In genomic region chr5:141407790-141408494, GRCh38 we compare ENCODE assay signal across 8 cellular contexts. TPM values are rescaled to one million over a fixed set of nuclear protein-coding genes. Genes with fewer than 3 reads are reported as not detected.
DNase-seq lines count a peak whose midpoint lies in the region; ATAC-seq and TF ChIP-seq lines count a peak whose summit lies in the region.
"Not testable (repeated sequence)": the region's sequence is repeated elsewhere in the genome, so short reads cannot be mapped to it uniquely, and the experiment has no call there.

Gene PCDHGB6, plus strand, starts transcription at chr5:141408021. Its CDS starts 182 bp downstream, at chr5:141408203.

- H3K27ac ChIP-seq in HUES6 (ENCODE audit: low read depth, low read length); mucosa of rectum (ENCODE audit: low read depth in 2 of 2, low read length in 2 of 2): not testable (repeated sequence)
- H3K27ac ChIP-seq in heart right ventricle, result peak within 1 kb of the TSS in 6 of 10 donors; percentile 20 to 60 (median 44)

- 15 to 17% methylated on average over 48 to 49 of the region's 51 CpGs for WGBS in heart right ventricle, 2 donors

- ATAC-seq in GM19395 (IDR thresholded peaks at IDR 0.05; ENCODE audit: unreplicated experiment) (peak; percentile 64), heart right ventricle (peak; percentile 71 to 91 (median 84))

- TF ChIP-seq CTCF in BE2C (IDR thresholded peaks at IDR 0.05; ENCODE audit: low read depth, low read length), result peak; percentile 19; the same call in 1 of the 2 replicates
- TF ChIP-seq CTCF in cardiac fibroblast (IDR thresholded peaks at IDR 0.05; ENCODE audit: low read depth, low read length), result peak; percentile 65
- peak; percentile 24 to 71 (median 56) for TF ChIP-seq CTCF in heart right ventricle (IDR thresholded peaks at IDR 0.05)

- intact Hi-C loops in heart right ventricle (cut with DNase I), result loop anchor here in 2 of 10 donors (5.0 to 10.0 kb wide), 2 partner anchors 53 to 154 kb away; partner anchors contain the start of genes PCDHGA4 (in 1 of the 2), PCDHGB1 (in 1 of the 2) and PCDHGB2 (in 1 of the 2)

- not testable (repeated sequence) for H3K36me3 ChIP-seq in BE2C; HUES6 (ENCODE audit: control insufficient read depth, insufficient read depth, low read length); mucosa of rectum (ENCODE audit: control insufficient read depth in 2 of 2, insufficient read depth in 2 of 2, low read length in 2 of 2)
- peaks cover 0 to 71% (median 0%) of the 10 kb centered on the region in 9 donors for H3K36me3 ChIP-seq in heart right ventricle

- peak within 1 kb of the TSS; percentile 26 for H3K4me3 Mint-ChIP-seq in activated CD4-positive, alpha-beta memory T cell treated with anti-CD3 and anti-CD28 coated beads, Interleukin-2, amount 10 ng/mL, durations not matched to agents 7 days and 5 days

- H3K27ac Mint-ChIP-seq in activated CD4-positive, alpha-beta memory T cell treated with anti-CD3 and anti-CD28 coated beads, Interleukin-2, amount 10 ng/mL, durations not matched to agents 7 days and 5 days, result not testable (repeated sequence)

- H3K4me3 ChIP-seq in BE2C (ENCODE audit: low read depth, low read length), result not testable (repeated sequence)
- peak within 1 kb of the TSS; percentile 85 for H3K4me3 ChIP-seq in HUES6 (ENCODE audit: low read depth, low read length)
- H3K4me3 ChIP-seq in cardiac fibroblast (replicated peaks in 1 of 2; ENCODE audit: low read depth in 2 of 2, low read length in 2 of 2), result peak within 1 kb of the TSS; percentile 8 to 44
- peak within 1 kb of the TSS in 9 of 10 donors; percentile 14 to 46 (median 43) for H3K4me3 ChIP-seq in heart right ventricle
- H3K4me3 ChIP-seq in mucosa of rectum (ENCODE audit: low read length in 2 of 2), result peak within 1 kb of the TSS; percentile 34 to 41

- not testable (repeated sequence) for DNase-seq in BE2C
- DNase-seq in activated CD4-positive, alpha-beta memory T cell treated with anti-CD3 and anti-CD28 coated beads, Interleukin-2, amount 10 ng/mL, durations not matched to agents 7 days and 5 days, result peak; percentile 31
- DNase-seq in cardiac fibroblast (ENCODE audit: low read depth in 2 of 2) (peak; percentile 56 to 65), heart right ventricle (peak in 1 of 2 donors; percentile 57)
- DNase-seq in stimulated activated CD4-positive, alpha-beta T cell treated with anti-CD3 and anti-CD28 coated beads, Interleukin-15, amount 100 ng/mL, for 24 hours, result peak; percentile 64

- peaks cover 53% of the 10 kb centered on the region for H3K27me3 Mint-ChIP-seq in activated CD4-positive, alpha-beta memory T cell treated with anti-CD3 and anti-CD28 coated beads, Interleukin-2, amount 10 ng/mL, durations not matched to agents 7 days and 5 days

- not testable (repeated sequence) for H3K4me1 ChIP-seq in BE2C; HUES6 (ENCODE audit: control insufficient read depth, insufficient read depth, low read length); heart right ventricle; mucosa of rectum (ENCODE audit: control insufficient read depth in 2 of 2, insufficient read depth in 2 of 2, low read length in 2 of 2)

- peak within 1 kb of the TSS; percentile 10 for H3K9ac ChIP-seq in HUES6 (ENCODE audit: low read length)
- H3K9ac ChIP-seq in mucosa of rectum (ENCODE audit: low read depth in 1 of 2, low read length in 2 of 2), result peak within 1 kb of the TSS in 1 of 2 donors; percentile 24

- H3K9me3 Mint-ChIP-seq in activated CD4-positive, alpha-beta memory T cell treated with anti-CD3 and anti-CD28 coated beads, Interleukin-2, amount 10 ng/mL, durations not matched to agents 7 days and 5 days, result peaks cover 12% of the 10 kb centered on the region

- H3K4me1 Mint-ChIP-seq in activated CD4-positive, alpha-beta memory T cell treated with anti-CD3 and anti-CD28 coated beads, Interleukin-2, amount 10 ng/mL, durations not matched to agents 7 days and 5 days, result not testable (repeated sequence)

- not testable (repeated sequence) for H3K9me3 ChIP-seq in BE2C
- H3K9me3 ChIP-seq in HUES6 (ENCODE audit: control insufficient read depth, insufficient read depth, low read depth, low read length), result peaks cover 26% of the 10 kb centered on the region
- H3K9me3 ChIP-seq in heart right ventricle, result peaks cover 0 to 100% (median 55%) of the 10 kb centered on the region in 11 donors
- peaks cover 24 to 26% of the 10 kb centered on the region in 2 donors for H3K9me3 ChIP-seq in mucosa of rectum (ENCODE audit: control insufficient read depth in 2 of 2, low read length in 2 of 2)

- not testable (repeated sequence) for H3K27me3 ChIP-seq in BE2C; mucosa of rectum (ENCODE audit: control insufficient read depth in 2 of 2, insufficient read depth in 2 of 2, low read length in 2 of 2)
- H3K27me3 ChIP-seq in HUES6 (ENCODE audit: control insufficient read depth, insufficient read depth, low read length) (peaks cover 17% of the 10 kb centered on the region), heart right ventricle (peaks cover 0 to 92% (median 0%) of the 10 kb centered on the region in 7 donors)

- not testable (repeated sequence) for H3K36me3 Mint-ChIP-seq in activated CD4-positive, alpha-beta memory T cell treated with anti-CD3 and anti-CD28 coated beads, Interleukin-2, amount 10 ng/mL, durations not matched to agents 7 days and 5 days (ENCODE audit: low read depth)

- POLR2A ChIA-PET in activated CD4-positive, alpha-beta memory T cell treated with anti-CD3 and anti-CD28 coated beads, Interleukin-2, amount 10 ng/mL, durations not matched to agents 7 days and 5 days (lab: Charles Lee), result not testable (repeated sequence)

- CTCF ChIA-PET in activated CD4-positive, alpha-beta memory T cell treated with anti-CD3 and anti-CD28 coated beads, Interleukin-2, amount 10 ng/mL, durations not matched to agents 7 days and 5 days (lab: Charles Lee), result interaction anchor here (0.9 to 2.5 kb wide), 9 partner anchors 10 to 150 kb away, joined by 3 to 6 read pairs (median 3); partner anchors contain the start of genes PCDHGA11, PCDHGA12, PCDHGB3 and PCDHGB4

RNA-seq across cellular contexts. Expression of gene PCDHGB6, which starts in this region (rescaled TPM):
- 1.1 TPM for polyA plus RNA-seq in BE2C (2012; ENCODE audit: insufficient read depth, insufficient read length, low read depth)
- not detected for total RNA-seq in activated CD4-positive, alpha-beta memory T cell treated with anti-CD3 and anti-CD28 coated beads, Interleukin-2, amount 10 ng/mL, durations not matched to agents 7 days and 5 days
- 10 to 100 TPM in 1 of 10 donors, 1 to 10 TPM in 9; 4.6 to 10.2 (median 6.6) TPM for total RNA-seq in heart right ventricle
- 1 to 10 TPM; 1.1 to 5.8 TPM for polyA plus RNA-seq in heart right ventricle

Comparison
In these comparisons a context has a peak if more than half of its experiments do, and no peak if none do; other contexts are left out.
1. RNA of gene PCDHGB6 (total RNA-seq): 4.6 to 10.2 TPM in heart right ventricle; not detected in activated CD4-positive, alpha-beta memory T cell treated with anti-CD3 and anti-CD28 coated beads, Interleukin-2, amount 10 ng/mL, durations not matched to agents 7 days and 5 days; every median in the first group is over 4 times any median in the second.
2. Peak in DNase-seq in activated CD4-positive, alpha-beta memory T cell treated with anti-CD3 and anti-CD28 coated beads, Interleukin-2, amount 10 ng/mL, durations not matched to agents 7 days and 5 days; RNA of the gene not detected or under 1 TPM.
3. Peak in every context shown above with its lines, with median percentiles within 50 percentile points of each other: CTCF ChIP-seq.